ENCODE assay signal across 9 cellular contexts in genomic region chr9:71285191-71285656, GRCh38.
DNase-seq lines count a peak whose midpoint lies in the region; ATAC-seq, FAIRE-seq and TF ChIP-seq lines count a peak whose summit lies in the region.
"Had no signal": no experiment of that assay in that cellular context is flagged by ENCODE, and none has a peak within 500 bp of the region (broad histone marks: within the 10 kb centered on the region; RNA-seq: fewer than 3 reads in every experiment).

No MANE protein-coding gene starts in this region.

- H3K9me2 ChIP-seq in OCI-LY1 (ENCODE audit: low read depth, low read length) (no peaks in the 10 kb centered on the region), hepatocyte (replicated peaks; ENCODE audit: insufficient read depth) (no peaks in the 10 kb centered on the region)

- H3K27me3 ChIP-seq in OCI-LY1 (ENCODE audit: insufficient read depth, low read length) (no peaks in the 10 kb centered on the region), astrocyte (ENCODE audit: insufficient read depth, low read length) (no peaks in the 10 kb centered on the region), hepatocyte (no peaks in the 10 kb centered on the region), sigmoid colon (no peaks in the 10 kb centered on the region)
- H3K27me3 ChIP-seq: BLaER1 had no signal

- no peak overlapping the region for H3K4me2 ChIP-seq in OCI-LY1 (ENCODE audit: low read length)
- peak overlapping the region; percentile 54 for H3K4me2 ChIP-seq in astrocyte (ENCODE audit: low read length)
- peak overlapping the region; percentile 41 for H3K4me2 ChIP-seq in hepatocyte
- H3K4me2 ChIP-seq: BLaER1 had no signal

- H3K9me3 ChIP-seq in OCI-LY1 (ENCODE audit: low read length) (no peaks in the 10 kb centered on the region), astrocyte (ENCODE audit: insufficient read depth, low read depth, low read length) (no peaks in the 10 kb centered on the region), hepatocyte (ENCODE audit: low read depth) (no peaks in the 10 kb centered on the region), sigmoid colon (no peaks in the 10 kb centered on the region)
- H3K9me3 ChIP-seq: BLaER1 had no signal

- intact Hi-C loops in sigmoid colon (cut with DNase I) = loop anchor here (2.0 kb wide), 1 partner anchor 534 kb away; no protein-coding TSS in a partner anchor

- no peaks in the 10 kb centered on the region for H3F3A ChIP-seq in OCI-LY1 (ENCODE audit: insufficient read depth, low read length)

- no peak overlapping the region for H3K4me3 Mint-ChIP-seq in astrocyte (ENCODE audit: unreplicated experiment)

- H3K36me3 ChIP-seq in OCI-LY1 (ENCODE audit: insufficient read depth, low read length) (no peaks in the 10 kb centered on the region), astrocyte (ENCODE audit: insufficient read depth, low read length) (no peaks in the 10 kb centered on the region), hepatocyte (replicated peaks; ENCODE audit: insufficient read depth, low read depth) (no peaks in the 10 kb centered on the region), sigmoid colon (no peaks in the 10 kb centered on the region)
- H3K36me3 ChIP-seq: BLaER1 had no signal

- no peak overlapping the region for H3K27ac ChIP-seq in OCI-LY1 (ENCODE audit: low read depth, low read length, poor library complexity, severe bottlenecking)
- H3K27ac ChIP-seq in astrocyte (ENCODE audit: low read depth, low read length) = no peak overlapping the region
- no peak overlapping the region for H3K27ac ChIP-seq in hepatocyte
- no peak overlapping the region for H3K27ac ChIP-seq in sigmoid colon
- H3K27ac ChIP-seq: BLaER1 had no signal

- H3K27ac Mint-ChIP-seq in astrocyte (ENCODE audit: unreplicated experiment) = no peak overlapping the region

- H3K9me3 Mint-ChIP-seq in astrocyte (ENCODE audit: unreplicated experiment) = no peaks in the 10 kb centered on the region

- no peaks in the 10 kb centered on the region for H3K4me1 ChIP-seq in OCI-LY1 (ENCODE audit: insufficient read depth, low read length, severe bottlenecking)
- no peaks in the 10 kb centered on the region for H3K4me1 ChIP-seq in astrocyte (ENCODE audit: insufficient read depth, low read length)
- H3K4me1 ChIP-seq in hepatocyte (ENCODE audit: insufficient read depth) = no peaks in the 10 kb centered on the region
- no peaks in the 10 kb centered on the region for H3K4me1 ChIP-seq in sigmoid colon
- H3K4me1 ChIP-seq: BLaER1 had no signal

- H3K79me2 ChIP-seq in OCI-LY1 (ENCODE audit: insufficient read depth, low read length) = no peaks in the 10 kb centered on the region
- H3K79me2 ChIP-seq in astrocyte (ENCODE audit: insufficient read depth, low read length) = no peaks in the 10 kb centered on the region
- H3K79me2 ChIP-seq in hepatocyte = no peaks in the 10 kb centered on the region

- TF ChIP-seq POLR2A in sigmoid colon (IDR thresholded peaks at IDR 0.05) = no peak

- no peaks in the 10 kb centered on the region for H3K27me3 Mint-ChIP-seq in astrocyte (ENCODE audit: low read depth, unreplicated experiment)

- H3K4me3 ChIP-seq in OCI-LY1 (ENCODE audit: low read depth, low read length, poor library complexity, severe bottlenecking) = no peak overlapping the region
- H3K4me3 ChIP-seq in astrocyte (ENCODE audit: insufficient read depth, low read depth, low read length) = no peak overlapping the region
- H3K4me3 ChIP-seq in hepatocyte = no peak overlapping the region
- no peak overlapping the region for H3K4me3 ChIP-seq in sigmoid colon
- H3K4me3 ChIP-seq: BLaER1 had no signal

- 39% methylated on average over 8 of the region's 8 CpGs for WGBS in hepatocyte (ENCODE audit: low lambda C conversion rate, missing lambda C conversion rate)
- WGBS in sigmoid colon, 2 donors = 27 to 45% methylated on average over 8 of the region's 8 CpGs

- peak; percentile 44 to 64 for DNase-seq in NCI-H446 (lab: John Stamatoyannopoulos, UW)
- no peak for DNase-seq in NCI-H446 treated with DMSO at 0.1 percent for 48 hours (lab: John Stamatoyannopoulos, UW)
- DNase-seq in HT1080 (ENCODE audit: low read depth) = peak; percentile 50
- DNase-seq in astrocyte (ENCODE audit: low read depth) = peak; percentile 35
- DNase-seq in hepatocyte (ENCODE audit: low spot score) = peak; percentile 81
- no peak for DNase-seq in sigmoid colon

- no peaks in the 10 kb centered on the region for H4K20me1 ChIP-seq in OCI-LY1 (ENCODE audit: insufficient read depth, low read length)
- H4K20me1 ChIP-seq in astrocyte (ENCODE audit: insufficient read depth, low read length) = no peaks in the 10 kb centered on the region
- no peaks in the 10 kb centered on the region for H4K20me1 ChIP-seq in hepatocyte (ENCODE audit: insufficient read depth, poor library complexity, severe bottlenecking)
- H4K20me1 ChIP-seq: BLaER1 had no signal

- H3K9ac ChIP-seq in OCI-LY1 (ENCODE audit: low read length) (no peak overlapping the region), astrocyte (ENCODE audit: low read length) (no peak overlapping the region)
- H3K9ac ChIP-seq: BLaER1 had no signal

- peak; percentile 37 for FAIRE-seq in astrocyte (lab: Jason Lieb, UNC)

- ATAC-seq in GM21619 (IDR thresholded peaks at IDR 0.05; ENCODE audit: unreplicated experiment) = peak; percentile 91

- H3K4me1 Mint-ChIP-seq in astrocyte (ENCODE audit: low read depth, unreplicated experiment) = no peaks in the 10 kb centered on the region

- TF ChIP-seq CTCF in OCI-LY1 (IDR thresholded peaks at IDR 0.05; ENCODE audit: low read length) (peak; percentile 85), astrocyte (IDR thresholded peaks at IDR 0.05; ENCODE audit: insufficient read depth, low read depth, low read length) (peak; percentile 95), hepatocyte (IDR thresholded peaks at IDR 0.05; ENCODE audit: poor library complexity) (peak; percentile 86), sigmoid colon (IDR thresholded peaks at IDR 0.05) (peak; percentile 51 to 83 (median 60))

- no peak overlapping the region for H2AFZ ChIP-seq in OCI-LY1 (ENCODE audit: low read length)
- H2AFZ ChIP-seq in astrocyte (ENCODE audit: low read depth, low read length) = peak overlapping the region; percentile 58
- peak overlapping the region; percentile 35 for H2AFZ ChIP-seq in hepatocyte

- no peaks in the 10 kb centered on the region for H3K36me3 Mint-ChIP-seq in astrocyte (ENCODE audit: low read depth, unreplicated experiment)

- TF ChIP-seq EP300 in sigmoid colon (IDR thresholded peaks at IDR 0.05) = no peak

Comparison
In these comparisons a context has a peak if more than half of its experiments do, and no peak if none do; other contexts are left out.
1. DNase-seq: peak in NCI-H446 (2 of 2), HT1080 (single experiment), astrocyte (single experiment) and hepatocyte (single experiment); none in NCI-H446 treated with DMSO at 0.1 percent for 48 hours (single experiment) and sigmoid colon (single experiment).
2. Peak in every context shown above with its lines, with median percentiles within 50 percentile points of each other: CTCF ChIP-seq.